ENCODE assay signal across 2 cellular contexts in genomic region chr5:73232266-73233041, GRCh38.
A peak's percentile ranks its signal among the peaks of the same experiment; 100 is the strongest.
TF ChIP-seq lines count a peak whose summit lies in the region.

No MANE protein-coding gene starts in this region.

TF ChIP-seq in IMR-90, 13 proteins besides CTCF, POLR2A, EP300 and RAD21:
- TF ChIP-seq MAFK (IDR thresholded peaks at IDR 0.05; ENCODE audit: low read depth, low read length) (no peak), MAZ (IDR thresholded peaks at IDR 0.05; ENCODE audit: borderline replicate concordance, low read depth, low read length) (no peak), RCOR1 (IDR thresholded peaks at IDR 0.05; ENCODE audit: insufficient replicate concordance, low read length) (no peak), NFE2L2 (IDR thresholded peaks at IDR 0.05; ENCODE audit: low read depth, low read length) (no peak)
TF ChIP-seq in IMR-90: peak in this region for 0.

TF ChIP-seq in endothelial cell of umbilical vein, 7 proteins besides CTCF, POLR2A, EP300 and RAD21:
- TF ChIP-seq MAX (IDR thresholded peaks at IDR 0.05; ENCODE audit: insufficient read depth, insufficient read length), result no peak
- peak; percentile 71 for TF ChIP-seq EZH2 (IDR thresholded peaks at IDR 0.05; ENCODE audit: borderline replicate concordance, low read depth, low read length, severe bottlenecking)
